Comparison of ENCODE assay signal across 1 cellular context in genomic region chr9:136714096-136714875, GRCh38.
TF ChIP-seq lines count a peak whose summit lies in the region.

No MANE protein-coding gene starts in this region.

TF ChIP-seq in A549, 52 proteins besides CTCF, POLR2A, EP300 and RAD21 (continued from another document):
- TF ChIP-seq ESRRA (IDR thresholded peaks at IDR 0.05; ENCODE audit: borderline replicate concordance, low read length) (no peak), BCL3 (IDR thresholded peaks at IDR 0.05) (no peak), ZC3H11A (IDR thresholded peaks at IDR 0.05) (no peak), CHD4 (IDR thresholded peaks at IDR 0.05; ENCODE audit: borderline replicate concordance) (no peak), FOSL2 (IDR thresholded peaks at IDR 0.05) (no peak), FOSL2 (CRISPR knock-in tag; IDR thresholded peaks at IDR 0.05) (no peak), REST (IDR thresholded peaks at IDR 0.05) (no peak), HOXB13 (CRISPR knock-in tag; IDR thresholded peaks at IDR 0.05; ENCODE audit: low read depth) (no peak), FOXS1 (CRISPR knock-in tag; IDR thresholded peaks at IDR 0.05) (no peak), HES2 (IDR thresholded peaks at IDR 0.05) (no peak), E2F6 (IDR thresholded peaks at IDR 0.05; ENCODE audit: borderline replicate concordance, low read depth) (no peak), ZFP36 (IDR thresholded peaks at IDR 0.05; ENCODE audit: borderline replicate concordance, partially characterized antibody) (no peak), HEYL (CRISPR knock-in tag; IDR thresholded peaks at IDR 0.05) (no peak), SMC3 (IDR thresholded peaks at IDR 0.05) (no peak)
TF ChIP-seq in A549: peak in this region for 0.
